In genomic region chr1:223328566-223328965, GRCh38 we compare ENCODE assay signal across 20 cellular contexts. TPM values are rescaled to one million over a fixed set of nuclear protein-coding genes. Genes with fewer than 3 reads are reported as not detected.
"Had no signal": no experiment of that assay in that cellular context is flagged by ENCODE, and none has a peak within 500 bp of the region (broad histone marks: within the 10 kb centered on the region; RNA-seq: fewer than 3 reads in every experiment).

No MANE protein-coding gene starts in this region.

- H3K4me3 ChIP-seq: cardiac muscle cell, Peyer's patch, SJSA1 had no signal

- FAIRE-seq: astrocyte had no signal

- H3K27ac ChIP-seq: cardiac muscle cell, Peyer's patch, RWPE1, SJSA1 had no signal

- H3K36me3 ChIP-seq: cardiac muscle cell, Peyer's patch, SJSA1 had no signal

- H3K9me3 ChIP-seq: Peyer's patch, SJSA1 had no signal

- DNase-seq: activated CD4-positive, alpha-beta memory T cell treated with anti-CD3 and anti-CD28 coated beads for 36 hours; activated CD4-positive, alpha-beta T cell treated with anti-CD3 and anti-CD28 coated beads, Interleukin-2, amount 10 ng/mL, durations not matched to agents 24 days and 14 days; activated CD4-positive, CD25-positive, alpha-beta regulatory T cell treated with anti-CD3 and anti-CD28 coated beads, Interleukin-2, amount 50 U/mL, for 72 hours; activated CD8-positive, alpha-beta memory T cell treated with anti-CD3 and anti-CD28 coated beads for 24 hours; activated effector memory CD4-positive, alpha-beta T cell treated with anti-CD3 and anti-CD28 coated beads, Interleukin-2, amount 50 U/mL, for 16 hours; activated naive CD4-positive, alpha-beta T cell treated with anti-CD3 and anti-CD28 coated beads for 36 hours; activated T-cell treated with anti-CD3 and anti-CD28 coated beads, Interleukin-2, amount 50 U/mL, for 4 hours; amygdala; Karpas-422; NCI-H1092; NCI-H1930; NCI-H345; NCI-H510A treated with DMSO at 0.1 percent for 48 hours; Peyer's patch; Right ventricle myocardium superior had no signal

- H3K4me1 ChIP-seq: Peyer's patch had no signal

- ATAC-seq: activated T-cell treated with anti-CD3 and anti-CD28 coated beads, Interleukin-2, amount 50 U/mL, for 4 hours; SK-N-SH treated with all-trans-retinoic acid at 6 μM for 48 hours had no signal

- H3K27me3 ChIP-seq: cardiac muscle cell, Peyer's patch had no signal

RNA-seq across cellular contexts. Expression of gene SUSD4, which starts 35.4 kb away (rescaled TPM):
- total RNA-seq: activated CD4-positive, alpha-beta T cell treated with anti-CD3 and anti-CD28 coated beads, Interleukin-2, amount 10 ng/mL, durations not matched to agents 24 days and 14 days had no signal
